Comparison of ENCODE assay signal across 8 cellular contexts in genomic region chr12:71664411-71665108, GRCh38. TPM values are rescaled to one million over a fixed set of nuclear protein-coding genes. Genes with fewer than 3 reads are reported as not detected.
DNase-seq lines count a peak whose midpoint lies in the region; TF ChIP-seq lines count a peak whose summit lies in the region.

No MANE protein-coding gene starts in this region.

- peaks cover 13% of the 10 kb centered on the region for H3K36me3 ChIP-seq in neuron (ENCODE audit: insufficient read depth, low read length)

- peak overlapping the region; percentile 88 for H3K4me3 ChIP-seq in neuron (ENCODE audit: low read length)

- POLR2A ChIA-PET in HEK293T (lab: Yijun Ruan, JAX), result interaction anchor here (0.7 to 2.7 kb wide), 11 partner anchors 11 to 91 kb away, joined by 3 to 50 read pairs (median 4); partner anchors contain the start of genes RAB21 and TMEM19

- peak overlapping the region; percentile 66 for H2AFZ ChIP-seq in neuron (ENCODE audit: low read depth, low read length)

- CTCF ChIA-PET in HEK293T (lab: Yijun Ruan, JAX), result interaction anchor here (0.7 to 1.0 kb wide), 2 partner anchors 8 to 655 kb away, joined by 4 to 5 read pairs; no protein-coding TSS in a partner anchor

- H3K27me3 ChIP-seq in neuron (ENCODE audit: insufficient read depth, low read length), result no peaks in the 10 kb centered on the region

- H3K9me3 ChIP-seq in neuron (ENCODE audit: low read length), result no peaks in the 10 kb centered on the region

- DNase-seq in NCI-H2171 treated with DMSO at 0.1 percent for 48 hours (lab: John Stamatoyannopoulos, UW), result peak; percentile 46
- no peak for DNase-seq in NCI-H2171 (lab: John Stamatoyannopoulos, UW)
- DNase-seq in HEK293T (ENCODE audit: extremely low spot score), result no peak
- peak; percentile 4 for DNase-seq in RPMI8226
- peak; percentile 43 to 59 for DNase-seq in erythroblast (lab: John Stamatoyannopoulos, UW)
- DNase-seq in UCSD-AML1 (lab: John Stamatoyannopoulos, UW; ENCODE audit: unreplicated experiment), result no peak
- DNase-seq in mesenteric fat pad (ENCODE audit: low spot score), result no peak

- no peak for TF ChIP-seq POLR2A in erythroblast (IDR thresholded peaks at IDR 0.05; ENCODE audit: low read length)

- peaks cover 14% of the 10 kb centered on the region for H3K4me1 ChIP-seq in neuron (ENCODE audit: insufficient read depth, low read length)

TF ChIP-seq in HEK293T, 16 proteins besides CTCF, POLR2A, EP300 and RAD21:
- TF ChIP-seq SP1 (IDR thresholded peaks at IDR 0.05) (no peak), L3MBTL2 (conservative IDR thresholded peaks at IDR 0.05) (peak; percentile 27; the same call in 1 of the 2 replicates), LEF1 (IDR thresholded peaks at IDR 0.05; ENCODE audit: borderline replicate concordance) (no peak), SUZ12 (IDR thresholded peaks at IDR 0.05) (no peak)

RNA-seq across cellular contexts. Expression of gene THAP2, which starts 0.5 kb away (rescaled TPM):
- total RNA-seq in mesenteric fat pad, result 10.1 TPM

RNA-seq across cellular contexts. Expression of gene ZFC3H1, which starts 0.9 kb away (rescaled TPM):
- 51.5 TPM for total RNA-seq in mesenteric fat pad

RNA-seq across cellular contexts. Expression of gene TMEM19, which starts 21.3 kb away (rescaled TPM):
- total RNA-seq in mesenteric fat pad, result 24.9 TPM

Comparison
In these comparisons a context has a peak if more than half of its experiments do, and no peak if none do; other contexts are left out.
1. DNase-seq: peak in NCI-H2171 treated with DMSO at 0.1 percent for 48 hours (single experiment), RPMI8226 (single experiment) and erythroblast (2 of 2); none in NCI-H2171 (single experiment), HEK293T (single experiment), UCSD-AML1 (single experiment) and mesenteric fat pad (single experiment).